In genomic region chr5:31645420-31646081, GRCh38 we compare ENCODE assay signal across 22 cellular contexts. TPM values are rescaled to one million over a fixed set of nuclear protein-coding genes. Genes with fewer than 3 reads are reported as not detected.
DNase-seq lines count a peak whose midpoint lies in the region; ATAC-seq and TF ChIP-seq lines count a peak whose summit lies in the region.
"Had no signal": no experiment of that assay in that cellular context is flagged by ENCODE, and none has a peak within 500 bp of the region (broad histone marks: within the 10 kb centered on the region; RNA-seq: fewer than 3 reads in every experiment).

No MANE protein-coding gene starts in this region.

- no peak overlapping the region for H3K27ac Mint-ChIP-seq in T-helper 17 cell
- H3K27ac Mint-ChIP-seq: CD4-positive, alpha-beta memory T cell had no signal

- no peaks in the 10 kb centered on the region for H3K36me3 Mint-ChIP-seq in T-helper 17 cell (ENCODE audit: low read depth)
- H3K36me3 Mint-ChIP-seq: CD4-positive, alpha-beta memory T cell had no signal

- peaks cover 0 to 74% (median 33%) of the 10 kb centered on the region in 9 donors for H3K4me1 ChIP-seq in heart right ventricle
- H3K4me1 ChIP-seq: A549, HAP-1 had no signal

- H3K4me3 ChIP-seq in H7 (ENCODE audit: insufficient read depth, low read depth, low read length) (no peak overlapping the region), heart right ventricle (no peak overlapping the region)
- H3K4me3 ChIP-seq: A549, HAP-1, MG63, SK-N-MC had no signal

- no peak for TF ChIP-seq CTCF in heart right ventricle (IDR thresholded peaks at IDR 0.05)

- peaks cover 5% of the 10 kb centered on the region for H3K4me1 Mint-ChIP-seq in T-helper 17 cell

- intact Hi-C loops in heart right ventricle (cut with DNase I): loop anchor here in 1 of 10 donors (10.0 kb wide), 1 partner anchor 159 kb away; no protein-coding TSS in a partner anchor

- no peaks in the 10 kb centered on the region for H3K9me3 ChIP-seq in T-helper 17 cell (ENCODE audit: control insufficient read depth, low read length, poor library complexity, severe bottlenecking)
- H3K9me3 ChIP-seq in heart right ventricle: no peaks in the 10 kb centered on the region
- H3K9me3 ChIP-seq: A549, HAP-1, MG63 had no signal

- H3K27me3 ChIP-seq in H7 (ENCODE audit: control insufficient read depth, insufficient read depth, low read length): peaks cover 2% of the 10 kb centered on the region; the same call in 1 of the 2 replicates
- H3K27me3 ChIP-seq in heart right ventricle: peaks cover 0 to 4% (median 0%) of the 10 kb centered on the region in 7 donors
- H3K27me3 ChIP-seq: MG63 had no signal

- H3K4me3 Mint-ChIP-seq in T-helper 17 cell: peak overlapping the region; percentile 5
- H3K4me3 Mint-ChIP-seq: CD4-positive, alpha-beta memory T cell had no signal

- H3K36me3 ChIP-seq in H7 (replicated peaks; ENCODE audit: control insufficient read depth, insufficient read depth, low read length) (no peaks in the 10 kb centered on the region), heart right ventricle (peaks cover 0 to 8% (median 0%) of the 10 kb centered on the region in 9 donors)
- H3K36me3 ChIP-seq: HAP-1, MG63 had no signal

- 47 to 61% methylated on average over 11 of the region's 11 CpGs for WGBS in heart right ventricle, 2 donors

- DNase-seq in H7 (peak; percentile 41), T-helper 17 cell (no peak), heart right ventricle (peak in 1 of 2 donors; percentile 18), iPS-NIHi7 (ENCODE audit: extremely low spot score) (peak; percentile 20), DMS53 treated with DMSO at 0.1 percent for 48 hours (lab: John Stamatoyannopoulos, UW; ENCODE audit: unreplicated experiment) (no peak)
- DNase-seq: CD4-positive, alpha-beta memory T cell; COR-L47; DMS53; GF-D8; IMR-90; KG1; MG63; NCI-H2029 treated with DMSO at 0.1 percent for 48 hours; NCI-H510A; NCI-H69; RPMI8226; SIG-M5 had no signal

- no peaks in the 10 kb centered on the region for H3K27me3 Mint-ChIP-seq in T-helper 17 cell

- peak; percentile 17 for ATAC-seq in T-helper 17 cell
- ATAC-seq in heart right ventricle: peak; percentile 61 to 96 (median 78)
- no peak for ATAC-seq in GM21737 (IDR thresholded peaks at IDR 0.05; ENCODE audit: unreplicated experiment)
- ATAC-seq in GM19023 (IDR thresholded peaks at IDR 0.05; ENCODE audit: unreplicated experiment): no peak
- ATAC-seq: A549 had no signal

- H3K27ac ChIP-seq in heart right ventricle: peak overlapping the region; percentile 6 to 80 (median 61)
- H3K27ac ChIP-seq: A549, SK-N-MC had no signal

RNA-seq across cellular contexts. Expression of gene PDZD2, which starts 6.6 kb away (rescaled TPM):
- 2.1 and 3.6 TPM in 2 replicates for total RNA-seq in H7 (2014; rRNA removed; shearing (Covaris generic))
- total RNA-seq in T-helper 17 cell: 1 to 10 TPM; 1.4 to 3.0 TPM
- total RNA-seq in heart right ventricle: 100 to 1,000 TPM in 3 of 10 donors, 10 to 100 TPM in 7; 41.6 to 117 (median 89.0) TPM
- 10 to 100 TPM in 1 of 2 donors, 1 to 10 TPM in 1; 9.0 to 24.1 TPM for polyA plus RNA-seq in heart right ventricle

Comparison
In these comparisons a context has a peak if more than half of its experiments do, and no peak if none do; other contexts are left out.
1. DNase-seq: peak in H7 (single experiment) and iPS-NIHi7 (single experiment); none in T-helper 17 cell (0 of 3) and DMS53 treated with DMSO at 0.1 percent for 48 hours (single experiment).
2. ATAC-seq: peak in T-helper 17 cell (single experiment) and heart right ventricle (8 of 8); none in GM21737 (single experiment) and GM19023 (single experiment).